ENCODE assay signal across 8 cellular contexts in the genomic region with DNA sequence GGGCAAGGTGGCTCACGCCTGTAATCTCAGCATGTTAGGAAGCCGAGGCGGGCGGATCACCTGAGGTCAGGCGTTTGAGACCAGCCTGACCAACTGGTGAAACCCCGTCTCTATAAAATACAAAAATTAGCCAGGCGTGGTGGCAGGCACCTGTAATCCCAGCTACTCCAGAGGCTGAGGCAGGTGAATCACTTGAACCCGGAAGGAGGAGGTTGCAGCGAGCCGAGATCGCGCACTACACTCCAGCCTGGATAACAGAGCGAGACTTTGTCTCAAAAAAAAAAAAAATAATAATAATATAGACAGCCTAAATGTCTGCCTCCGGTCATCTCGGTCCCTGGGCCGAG. TPM values are rescaled to one million over a fixed set of nuclear protein-coding genes. Genes with fewer than 3 reads are reported as not detected.
DNase-seq lines count a peak whose midpoint lies in the region; ATAC-seq and TF ChIP-seq lines count a peak whose summit lies in the region.
"Not testable (repeated sequence)": the region's sequence is repeated elsewhere in the genome, so short reads cannot be mapped to it uniquely, and the experiment has no call there.

No MANE protein-coding gene starts in this region.

- H3K27me3 ChIP-seq in A673 (replicated peaks; ENCODE audit: insufficient read depth, low read depth, low read length, poor library complexity); PC-3 (ENCODE audit: low read length); colonic mucosa; hepatocyte; naive thymus-derived CD4-positive, alpha-beta T cell (ENCODE audit: control insufficient read depth in 2 of 2, insufficient read depth in 2 of 2, low read length in 2 of 2): not testable (repeated sequence)

- POLR2A ChIA-PET in A673 (lab: Charles Lee; ENCODE audit: low non-redundant PET) = interaction anchor here (0.7 to 1.2 kb wide), 2 partner anchors 168 to 184 kb away, joined by 3 read pairs; no protein-coding TSS in a partner anchor
- POLR2A ChIA-PET in PC-3 (lab: Charles Lee; ENCODE audit: unreplicated experiment) = interaction anchor here (0.6 kb wide), 1 partner anchor 242 kb away, joined by 4 read pairs; no protein-coding TSS in a partner anchor
- POLR2A ChIA-PET in naive thymus-derived CD4-positive, alpha-beta T cell (lab: Charles Lee) = interaction anchor here (0.5 to 3.5 kb wide), 8 partner anchors 15 to 1276 kb away, joined by 3 to 27 read pairs (median 3); partner anchors contain the start of genes ERG28, PTGR2 and TTLL5

- H3K9ac ChIP-seq in PC-3 (ENCODE audit: low read length) (peak overlapping the region; percentile 93), colonic mucosa (ENCODE audit: low read depth in 2 of 2, low read length in 2 of 2) (peak overlapping the region; percentile 94 to 99)

- H3F3A ChIP-seq in PC-3 (ENCODE audit: low read length, unreplicated experiment) = not testable (repeated sequence)

- peaks cover 49% of the 10 kb centered on the region for H3K4me1 Mint-ChIP-seq in activated T-cell treated with anti-CD3 and anti-CD28 coated beads, Interleukin-2, amount 50 U/mL, for 72 hours (ENCODE audit: low read depth)
- peaks cover 36 to 51% (median 46%) of the 10 kb centered on the region in 7 donors for H3K4me1 Mint-ChIP-seq in naive thymus-derived CD4-positive, alpha-beta T cell

- intact Hi-C loops in A673 (cut with micrococcal nuclease; ENCODE audit: unreplicated experiment) = loop anchor here (10.0 kb wide), 1 partner anchor 437 kb away; no protein-coding TSS in a partner anchor
- intact Hi-C loops in PC-3 (cut with micrococcal nuclease); colonic mucosa (cut with DNase I): not testable (repeated sequence)
- intact Hi-C loops in naive thymus-derived CD4-positive, alpha-beta T cell (cut with micrococcal nuclease) = loop anchor here (1.0 to 5.0 kb wide), 7 partner anchors 49 to 860 kb away; partner anchors contain the start of genes ERG28 (in 2 of the 2), TMED10 (in 2 of the 2), TTLL5 (in 2 of the 2) and IFT43 (in 1 of the 2)

- DNase-seq in A673 (ENCODE audit: low spot score); PC-3; activated T-cell treated with anti-CD3 and anti-CD28 coated beads, Interleukin-2, amount 50 U/mL, for 72 hours; hepatocyte (ENCODE audit: low spot score); naive thymus-derived CD4-positive, alpha-beta T cell: not testable (repeated sequence)
- DNase-seq in colonic mucosa = peak; percentile 61
- DNase-seq in stimulated activated CD4-positive, alpha-beta T cell treated with anti-CD3 and anti-CD28 coated beads, Interleukin-2, amount 100 ng/mL, for 24 hours = peak; percentile 23 to 25

- peak overlapping the region; percentile 92 to 99 for H3K4me3 Mint-ChIP-seq in activated T-cell treated with anti-CD3 and anti-CD28 coated beads, Interleukin-2, amount 50 U/mL, for 72 hours
- H3K4me3 Mint-ChIP-seq in naive thymus-derived CD4-positive, alpha-beta T cell = peak overlapping the region; percentile 87 to 99 (median 96)

- ATAC-seq in GM21737 (IDR thresholded peaks at IDR 0.05; ENCODE audit: unreplicated experiment) = peak; percentile 9
- not testable (repeated sequence) for ATAC-seq in PC-3; activated T-cell treated with anti-CD3 and anti-CD28 coated beads, Interleukin-2, amount 50 U/mL, for 72 hours (replicated peaks in 1 of 2); naive thymus-derived CD4-positive, alpha-beta T cell

- H3K9me3 Mint-ChIP-seq in activated T-cell treated with anti-CD3 and anti-CD28 coated beads, Interleukin-2, amount 50 U/mL, for 72 hours; naive thymus-derived CD4-positive, alpha-beta T cell: not testable (repeated sequence)

- H2AFZ ChIP-seq in PC-3 (ENCODE audit: low read length) (peak overlapping the region; percentile 99), hepatocyte (peak overlapping the region; percentile 77)

- peaks cover 6 to 12% of the 10 kb centered on the region in 2 donors for H3K36me3 Mint-ChIP-seq in activated T-cell treated with anti-CD3 and anti-CD28 coated beads, Interleukin-2, amount 50 U/mL, for 72 hours (ENCODE audit: insufficient read depth in 2 of 2)
- peaks cover 3 to 15% (median 6%) of the 10 kb centered on the region in 5 donors for H3K36me3 Mint-ChIP-seq in naive thymus-derived CD4-positive, alpha-beta T cell

- H3K4me3 ChIP-seq in A673 (ENCODE audit: low read depth, low read length, poor library complexity, severe bottlenecking) = peak overlapping the region; percentile 69
- peak overlapping the region; percentile 82 for H3K4me3 ChIP-seq in PC-3 (ENCODE audit: low read length)
- H3K4me3 ChIP-seq in colonic mucosa = peak overlapping the region; percentile 87
- not testable (repeated sequence) for H3K4me3 ChIP-seq in hepatocyte
- H3K4me3 ChIP-seq in naive thymus-derived CD4-positive, alpha-beta T cell (ENCODE audit: low read length) = peak overlapping the region; percentile 87

- not testable (repeated sequence) for H4K20me1 ChIP-seq in PC-3 (ENCODE audit: low read length); hepatocyte (ENCODE audit: insufficient read depth, poor library complexity, severe bottlenecking)

- H3K27ac ChIP-seq in A673 (ENCODE audit: low read depth, low read length, poor library complexity, severe bottlenecking) (peak overlapping the region; percentile 83), PC-3 (ENCODE audit: low read length) (peak overlapping the region; percentile 51), colonic mucosa (peak overlapping the region; percentile 94), hepatocyte (peak overlapping the region; percentile 91)
- H3K27ac ChIP-seq in naive thymus-derived CD4-positive, alpha-beta T cell (ENCODE audit: low read depth, low read length) = peak overlapping the region; percentile 89

- peaks cover 22% of the 10 kb centered on the region for H3K79me2 ChIP-seq in PC-3 (ENCODE audit: low read length)
- not testable (repeated sequence) for H3K79me2 ChIP-seq in hepatocyte

- WGBS in hepatocyte (ENCODE audit: low lambda C conversion rate, missing lambda C conversion rate) = 91% methylated on average over 16 of the region's 16 CpGs

- not testable (repeated sequence) for H3K9me2 ChIP-seq in PC-3 (replicated peaks; ENCODE audit: low read length); hepatocyte (replicated peaks; ENCODE audit: insufficient read depth)

- H3K36me3 ChIP-seq in A673 (ENCODE audit: insufficient read depth, low read length, poor library complexity, severe bottlenecking); PC-3 (ENCODE audit: low read depth, low read length); colonic mucosa; hepatocyte (replicated peaks; ENCODE audit: insufficient read depth, low read depth); naive thymus-derived CD4-positive, alpha-beta T cell (ENCODE audit: control insufficient read depth in 2 of 3, insufficient read depth in 3 of 3, low read length in 3 of 3): not testable (repeated sequence)

- peak overlapping the region; percentile 99 for H3K27ac Mint-ChIP-seq in activated T-cell treated with anti-CD3 and anti-CD28 coated beads, Interleukin-2, amount 50 U/mL, for 72 hours
- H3K27ac Mint-ChIP-seq in naive thymus-derived CD4-positive, alpha-beta T cell = peak overlapping the region; percentile 95 to 98 (median 98)

- TF ChIP-seq CTCF in A673 (conservative IDR thresholded peaks at IDR 0.05; ENCODE audit: low read depth, low read length); PC-3 (conservative IDR thresholded peaks at IDR 0.05; ENCODE audit: low read depth, low read length); colonic mucosa (IDR thresholded peaks at IDR 0.05); hepatocyte (IDR thresholded peaks at IDR 0.05; ENCODE audit: poor library complexity): not testable (repeated sequence)

- H3K27me3 Mint-ChIP-seq in activated T-cell treated with anti-CD3 and anti-CD28 coated beads, Interleukin-2, amount 50 U/mL, for 72 hours (ENCODE audit: low read depth); naive thymus-derived CD4-positive, alpha-beta T cell: not testable (repeated sequence)

- CTCF ChIA-PET in A673 (lab: Charles Lee) = interaction anchor here (0.8 kb wide), 1 partner anchor 169 kb away, joined by 6 read pairs; no protein-coding TSS in a partner anchor
- CTCF ChIA-PET in PC-3 (lab: Charles Lee) = interaction anchor here (0.6 to 1.0 kb wide), 2 partner anchors 26 to 176 kb away, joined by 3 to 4 read pairs; no protein-coding TSS in a partner anchor
- CTCF ChIA-PET in naive thymus-derived CD4-positive, alpha-beta T cell (lab: Charles Lee) = interaction anchor here (0.5 to 2.5 kb wide), 4 partner anchors 133 to 178 kb away, joined by 3 to 8 read pairs (median 4); no protein-coding TSS in a partner anchor

- H3K9me3 ChIP-seq in A673 (ENCODE audit: low read depth, low read length, poor library complexity, severe bottlenecking); PC-3 (ENCODE audit: low read length); colonic mucosa; hepatocyte (ENCODE audit: low read depth); naive thymus-derived CD4-positive, alpha-beta T cell (ENCODE audit: control insufficient read depth in 2 of 3, low read length in 3 of 3): not testable (repeated sequence)

- H3K4me1 ChIP-seq in A673 (ENCODE audit: insufficient read depth, low read length, poor library complexity, severe bottlenecking) (peaks cover 20% of the 10 kb centered on the region), PC-3 (ENCODE audit: insufficient read depth, low read length) (peaks cover 33% of the 10 kb centered on the region)
- H3K4me1 ChIP-seq in colonic mucosa; hepatocyte (ENCODE audit: insufficient read depth): not testable (repeated sequence)
- H3K4me1 ChIP-seq in naive thymus-derived CD4-positive, alpha-beta T cell (ENCODE audit: control insufficient read depth in 2 of 2, insufficient read depth in 2 of 2, low read length in 2 of 2) = peaks cover 22 to 29% of the 10 kb centered on the region in 2 donors

- BruUV-seq in A673 (replicated peaks; lab: Mats Ljungman, UMichigan) = TSS peak; percentile 55
- BruUV-seq in PC-3 (replicated peaks; lab: Mats Ljungman, UMichigan) = not testable (repeated sequence)

- H3K4me2 ChIP-seq in PC-3 (ENCODE audit: low read length) (peak overlapping the region; percentile 89), hepatocyte (peak overlapping the region; percentile 79)

RNA-seq across cellular contexts. Expression of gene NEK9, which starts 0.6 kb away (rescaled TPM):
- total RNA-seq in A673 (2021) (75.8 and 76.1 TPM in 2 replicates), PC-3 (2014; rRNA removed) (29.6 and 44.5 TPM in 2 replicates), colonic mucosa (10 to 100 TPM; 49.5 to 57.3 TPM), hepatocyte (19.5 and 21.1 TPM in 2 replicates)
- 10 to 100 TPM; 64.1 to 77.5 TPM for total RNA-seq in activated T-cell treated with anti-CD3 and anti-CD28 coated beads, Interleukin-2, amount 50 U/mL, for 72 hours
- 8.8 and 12.9 TPM in 2 replicates for polyA plus RNA-seq in hepatocyte
- 100 to 1,000 TPM in 2 of 5 experiments, 10 to 100 TPM in 3; 81.7 to 141 (median 84.7) TPM for total RNA-seq in naive thymus-derived CD4-positive, alpha-beta T cell
- polyA plus RNA-seq in naive thymus-derived CD4-positive, alpha-beta T cell = 10 to 100 TPM; 16.6 to 17.2 TPM

RNA-seq across cellular contexts. Expression of gene TMED10, which starts 49.0 kb away (rescaled TPM):
- total RNA-seq in A673 (2021) (275 and 278 TPM in 2 replicates), PC-3 (2014; rRNA removed) (246 and 253 TPM in 2 replicates), colonic mucosa (100 to 1,000 TPM; 387 to 432 TPM), hepatocyte (375 and 378 TPM in 2 replicates)
- total RNA-seq in activated T-cell treated with anti-CD3 and anti-CD28 coated beads, Interleukin-2, amount 50 U/mL, for 72 hours = 100 to 1,000 TPM; 187 to 235 TPM
- polyA plus RNA-seq in hepatocyte = 390 and 411 TPM in 2 replicates
- total RNA-seq in naive thymus-derived CD4-positive, alpha-beta T cell = 100 to 1,000 TPM; 155 to 233 (median 171) TPM
- 100 to 1,000 TPM; 204 to 245 TPM for polyA plus RNA-seq in naive thymus-derived CD4-positive, alpha-beta T cell

RNA-seq across cellular contexts. Expression of gene ZC2HC1C, which starts 58.0 kb away (rescaled TPM):
- total RNA-seq in A673 (2021) (1.0 TPM in 2 replicates), PC-3 (2014; rRNA removed) (3.4 and 9.5 TPM in 2 replicates), colonic mucosa (1 to 10 TPM; 3.2 to 4.6 TPM), hepatocyte (1.7 and 14.9 TPM in 2 replicates)
- 1 to 10 TPM; 1.2 to 3.0 TPM for total RNA-seq in activated T-cell treated with anti-CD3 and anti-CD28 coated beads, Interleukin-2, amount 50 U/mL, for 72 hours
- 1.1 and 3.8 TPM in 2 replicates for polyA plus RNA-seq in hepatocyte
- 1 to 10 TPM in 1 of 5 experiments, not detected in 4; 1.7 TPM for total RNA-seq in naive thymus-derived CD4-positive, alpha-beta T cell
- polyA plus RNA-seq in naive thymus-derived CD4-positive, alpha-beta T cell = under 1 TPM; 0.30 to 0.41 TPM
